Comparison of ENCODE assay signal across 25 cellular contexts in the genomic region with DNA sequence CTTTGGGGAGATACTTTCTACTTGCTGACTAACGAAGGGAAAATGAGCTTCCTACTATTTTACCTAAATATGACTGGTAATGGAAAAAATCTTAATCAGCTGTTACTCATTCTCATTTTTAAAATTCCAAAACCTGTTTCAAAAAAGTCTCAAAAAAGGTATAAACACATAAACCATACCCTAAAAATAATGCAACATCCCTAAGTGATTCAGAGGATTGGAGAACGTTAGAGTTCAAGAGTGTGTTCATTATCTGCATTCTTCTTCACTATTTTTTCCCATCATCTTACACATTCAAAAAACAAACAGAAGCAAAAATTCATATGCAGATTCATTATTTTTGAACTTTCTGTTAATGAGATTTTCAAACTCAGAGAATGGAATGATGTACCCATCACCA.
DNase-seq lines count a peak whose midpoint lies in the region; ATAC-seq and TF ChIP-seq lines count a peak whose summit lies in the region.
"Had no signal": no experiment of that assay in that cellular context is flagged by ENCODE, and none has a peak within 500 bp of the region (broad histone marks: within the 10 kb centered on the region; RNA-seq: fewer than 3 reads in every experiment).

No MANE protein-coding gene starts in this region.

- H3K9me3 ChIP-seq in Loucy (ENCODE audit: insufficient read depth, low read depth, low read length) = no peaks in the 10 kb centered on the region
- no peaks in the 10 kb centered on the region for H3K9me3 ChIP-seq in PC-9 (ENCODE audit: insufficient read depth, low read depth)
- H3K9me3 ChIP-seq: adrenal gland, heart left ventricle, left lung, prostate gland, tibial artery had no signal

- DNase-seq in BJ (ENCODE audit: low read depth) = peak; percentile 65
- DNase-seq in choroid plexus epithelial cell (ENCODE audit: low read depth) = peak; percentile 61
- DNase-seq in omental fat pad (ENCODE audit: low spot score) = no peak
- no peak for DNase-seq in 8988T
- no peak for DNase-seq in PC-9
- no peak for DNase-seq in GDM1 (lab: John Stamatoyannopoulos, UW)
- DNase-seq: activated CD4-positive, alpha-beta T cell treated with anti-CD3 and anti-CD28 coated beads, Interleukin-2, amount 50 U/mL, for 48 hours; activated effector memory CD4-positive, alpha-beta T cell treated with anti-CD3 and anti-CD28 coated beads, Interleukin-2, amount 50 U/mL, for 16 hours; adrenal gland; COR-L47; heart left ventricle; left lung; midbrain; MM.1S; NCI-H1436 treated with DMSO at 0.1 percent for 48 hours; nephron progenitor cell; stimulated activated naive CD8-positive, alpha-beta T cell treated with anti-CD3 and anti-CD28 coated beads, Interleukin-15, Interleukin-2, amounts not matched to agents 100 U/mL and 50 U/mL, for 24 hours; T-helper 2 cell; tibial artery; WERI-Rb-1 had no signal

- no peak overlapping the region for H3K9ac ChIP-seq in Loucy (ENCODE audit: low read depth, low read length, poor library complexity, severe bottlenecking)

- POLR2A ChIA-PET in BJ (lab: Charles Lee) (no interaction called here), PC-9 (lab: Charles Lee; ENCODE audit: unreplicated experiment) (no interaction called here)

- H3K36me3 ChIP-seq in BJ (ENCODE audit: control insufficient read depth, insufficient read depth, low read length) = no peaks in the 10 kb centered on the region
- H3K36me3 ChIP-seq in Loucy (ENCODE audit: insufficient read depth, low read length) = no peaks in the 10 kb centered on the region
- H3K36me3 ChIP-seq in PC-9 (ENCODE audit: low read depth) = no peaks in the 10 kb centered on the region
- H3K36me3 ChIP-seq: adrenal gland, heart left ventricle, left lung, prostate gland, tibial artery, WERI-Rb-1 had no signal

- H4K20me1 ChIP-seq in Loucy (ENCODE audit: insufficient read depth, low read length, poor library complexity, severe bottlenecking) (no peaks in the 10 kb centered on the region), PC-9 (ENCODE audit: insufficient read depth) (no peaks in the 10 kb centered on the region)

- ATAC-seq in omental fat pad (ENCODE audit: low FRiP score) = peak; percentile 75
- no peak for ATAC-seq in GM19035 (IDR thresholded peaks at IDR 0.05; ENCODE audit: unreplicated experiment)
- ATAC-seq: esophagus mucosa; heart left ventricle; left lung; stimulated activated naive CD8-positive, alpha-beta T cell treated with anti-CD3 and anti-CD28 coated beads, Interleukin-15, Interleukin-2, amounts not matched to agents 100 U/mL and 50 U/mL, for 24 hours had no signal

- H3K4me2 ChIP-seq in Loucy (ENCODE audit: low read depth, low read length, poor library complexity, severe bottlenecking) (no peak overlapping the region), PC-9 (no peak overlapping the region)

- H3K79me2 ChIP-seq in Loucy (ENCODE audit: insufficient read depth, low read length) = no peaks in the 10 kb centered on the region
- no peaks in the 10 kb centered on the region for H3K79me2 ChIP-seq in PC-9 (ENCODE audit: low read depth)

- CTCF ChIA-PET in BJ (lab: Yijun Ruan, JAX) (no interaction called here), PC-9 (lab: Charles Lee) (no interaction called here)

- TF ChIP-seq CTCF in BJ (IDR thresholded peaks at IDR 0.05; ENCODE audit: insufficient read depth, low read depth, low read length) = no peak
- no peak for TF ChIP-seq CTCF in Loucy (conservative IDR thresholded peaks at IDR 0.05; ENCODE audit: low read length)
- no peak for TF ChIP-seq CTCF in choroid plexus epithelial cell (conservative IDR thresholded peaks at IDR 0.05; ENCODE audit: low read depth, low read length)
- no peak for TF ChIP-seq CTCF in omental fat pad (IDR thresholded peaks at IDR 0.05)
- no peak for TF ChIP-seq CTCF in PC-9 (conservative IDR thresholded peaks at IDR 0.05)

- H2AFZ ChIP-seq in Loucy (ENCODE audit: low read length) = 0 out of 2 replicates have a peak overlapping the region, but pooled peaks have one; percentile 43
- no peak overlapping the region for H2AFZ ChIP-seq in PC-9

- H3K9me2 ChIP-seq in Loucy (replicated peaks; ENCODE audit: low read depth, low read length) (no peaks in the 10 kb centered on the region), PC-9 (ENCODE audit: insufficient read depth) (no peaks in the 10 kb centered on the region)

- intact Hi-C loops in PC-9 (cut with micrococcal nuclease; ENCODE audit: unreplicated experiment) = no loop called here

- H3K27me3 ChIP-seq in BJ (ENCODE audit: control insufficient read depth, insufficient read depth, low read length) (no peaks in the 10 kb centered on the region), Loucy (ENCODE audit: insufficient read depth, low read length, poor library complexity, severe bottlenecking) (no peaks in the 10 kb centered on the region), PC-9 (ENCODE audit: insufficient read depth, low read depth) (no peaks in the 10 kb centered on the region)
- H3K27me3 ChIP-seq: adrenal gland, heart left ventricle, left lung, tibial artery had no signal

- H3F3A ChIP-seq in Loucy (ENCODE audit: low read depth) (no peaks in the 10 kb centered on the region), PC-9 (ENCODE audit: insufficient read depth, low read depth) (no peaks in the 10 kb centered on the region)

- H3K4me1 ChIP-seq in Loucy (ENCODE audit: insufficient read depth, low read length, poor library complexity, severe bottlenecking) (peaks cover 6% of the 10 kb centered on the region), PC-9 (replicated peaks; ENCODE audit: insufficient read depth) (peaks cover 12% of the 10 kb centered on the region)
- H3K4me1 ChIP-seq: adrenal gland, heart left ventricle, left lung, prostate gland, tibial artery had no signal

- no TSS peak for BruUV-seq in PC-9 (replicated peaks; lab: Mats Ljungman, UMichigan)

- H3K27ac ChIP-seq in PC-9 = no peak overlapping the region
- H3K27ac ChIP-seq: adrenal gland, heart left ventricle, left lung, prostate gland, skin epidermis, tibial artery, WERI-Rb-1 had no signal

- H3K4me3 ChIP-seq in BJ (ENCODE audit: low read depth, low read length) = no peak overlapping the region
- H3K4me3 ChIP-seq in Loucy (ENCODE audit: low read length, poor library complexity, severe bottlenecking) = no peak overlapping the region
- H3K4me3 ChIP-seq in choroid plexus epithelial cell (ENCODE audit: low read depth, low read length) = no peak overlapping the region
- no peak overlapping the region for H3K4me3 ChIP-seq in PC-9
- H3K4me3 ChIP-seq: adrenal gland, heart left ventricle, left lung, prostate gland, skin epidermis, tibial artery had no signal

Comparison
In these comparisons a context has a peak if more than half of its experiments do, and no peak if none do; other contexts are left out.
1. DNase-seq: peak in BJ (single experiment) and choroid plexus epithelial cell (single experiment); none in omental fat pad (single experiment), 8988T (single experiment), PC-9 (0 of 2) and GDM1 (single experiment).